ENCODE assay signal across 8 cellular contexts in genomic region chr15:50876989-50877360, GRCh38. TPM values are rescaled to one million over a fixed set of nuclear protein-coding genes. Genes with fewer than 3 reads are reported as not detected.
DNase-seq lines count a peak whose midpoint lies in the region; ATAC-seq, FAIRE-seq and TF ChIP-seq lines count a peak whose summit lies in the region.

No MANE protein-coding gene starts in this region.

- H3K27me3 ChIP-seq in neural cell (ENCODE audit: insufficient read depth, low read depth, low read length): no peaks in the 10 kb centered on the region

- H3K4me2 ChIP-seq in neural cell (ENCODE audit: low read length): no peak overlapping the region

- H3K36me3 Mint-ChIP-seq in activated T-helper 17 cell treated with anti-CD3 and anti-CD28 coated beads, Interleukin-2, amount 50 U/mL, for 72 hours (ENCODE audit: low read depth): no peaks in the 10 kb centered on the region

- H3K9ac ChIP-seq in neural cell (ENCODE audit: low read length): no peak overlapping the region

- H3K36me3 ChIP-seq in neural cell (ENCODE audit: insufficient read depth, low read length): no peaks in the 10 kb centered on the region

- DNase-seq in D721Med (ENCODE audit: insufficient read length, low spot score) (peak; percentile 27), KG1 (lab: John Stamatoyannopoulos, UW) (peak; percentile 90), RKO (ENCODE audit: low spot score) (peak; percentile 86), fibroblast of the aortic adventitia (ENCODE audit: low read depth) (peak; percentile 98)
- DNase-seq in stimulated activated naive CD8-positive, alpha-beta T cell treated with anti-CD3 and anti-CD28 coated beads, Interleukin-15, amount 100 ng/mL, for 72 hours: peak; percentile 68 to 72

- peak; percentile 91 for TF ChIP-seq RAD21 in neural cell (conservative IDR thresholded peaks at IDR 0.05)

- H3K4me1 Mint-ChIP-seq in activated T-helper 17 cell treated with anti-CD3 and anti-CD28 coated beads, Interleukin-2, amount 50 U/mL, for 72 hours: peaks cover 39% of the 10 kb centered on the region
- peaks cover 87% of the 10 kb centered on the region for H3K4me1 Mint-ChIP-seq in stimulated activated naive CD8-positive, alpha-beta T cell treated with anti-CD3 and anti-CD28 coated beads, Interleukin-15, amount 100 ng/mL, for 72 hours

- peaks cover 8% of the 10 kb centered on the region for H3K27me3 Mint-ChIP-seq in activated T-helper 17 cell treated with anti-CD3 and anti-CD28 coated beads, Interleukin-2, amount 50 U/mL, for 72 hours
- H3K27me3 Mint-ChIP-seq in stimulated activated naive CD8-positive, alpha-beta T cell treated with anti-CD3 and anti-CD28 coated beads, Interleukin-15, amount 100 ng/mL, for 72 hours: peaks cover 13% of the 10 kb centered on the region

- H2AFZ ChIP-seq in neural cell (ENCODE audit: low read depth, low read length): no peak overlapping the region

- H3K4me3 Mint-ChIP-seq in activated T-helper 17 cell treated with anti-CD3 and anti-CD28 coated beads, Interleukin-2, amount 50 U/mL, for 72 hours: peak overlapping the region; percentile 87
- peak overlapping the region; percentile 82 to 86 for H3K4me3 Mint-ChIP-seq in stimulated activated naive CD8-positive, alpha-beta T cell treated with anti-CD3 and anti-CD28 coated beads, Interleukin-15, amount 100 ng/mL, for 72 hours

- H3K9me3 ChIP-seq in neural cell (ENCODE audit: low read length): no peaks in the 10 kb centered on the region

- no peaks in the 10 kb centered on the region for H3F3A ChIP-seq in neural cell (ENCODE audit: insufficient read depth, low read length, poor library complexity, severe bottlenecking)

- H3K4me3 ChIP-seq in fibroblast of the aortic adventitia (ENCODE audit: low read depth, low read length) (peak overlapping the region; percentile 35), neural cell (ENCODE audit: low read length) (no peak overlapping the region)

- TF ChIP-seq EP300 in neural cell (conservative IDR thresholded peaks at IDR 0.05; ENCODE audit: poor library complexity, severe bottlenecking): no peak

- peak; percentile 95 for TF ChIP-seq CTCF in D721Med (IDR thresholded peaks at IDR 0.05; ENCODE audit: insufficient read depth, missing control alignments)
- peak; percentile 98 for TF ChIP-seq CTCF in fibroblast of the aortic adventitia (IDR thresholded peaks at IDR 0.05; ENCODE audit: insufficient read depth, low read length)
- peak; percentile 95 for TF ChIP-seq CTCF in neural cell (IDR thresholded peaks at IDR 0.05; ENCODE audit: poor library complexity, severe bottlenecking)

- peak overlapping the region; percentile 87 for H3K27ac Mint-ChIP-seq in activated T-helper 17 cell treated with anti-CD3 and anti-CD28 coated beads, Interleukin-2, amount 50 U/mL, for 72 hours
- H3K27ac Mint-ChIP-seq in stimulated activated naive CD8-positive, alpha-beta T cell treated with anti-CD3 and anti-CD28 coated beads, Interleukin-15, amount 100 ng/mL, for 72 hours: peak overlapping the region; percentile 94 to 96

- no peaks in the 10 kb centered on the region for H3K79me2 ChIP-seq in neural cell (replicated peaks; ENCODE audit: insufficient read depth, low read length)

- peak; percentile 6 for FAIRE-seq in D721Med (lab: Jason Lieb, UNC)

- no peaks in the 10 kb centered on the region for H3K9me2 ChIP-seq in neural cell (ENCODE audit: insufficient read depth, low read length)

- H4K20me1 ChIP-seq in neural cell (ENCODE audit: insufficient read depth): no peaks in the 10 kb centered on the region

- ATAC-seq in activated T-helper 17 cell treated with anti-CD3 and anti-CD28 coated beads, Interleukin-2, amount 50 U/mL, for 72 hours (replicated peaks): no peak
- no peak for ATAC-seq in stimulated activated naive CD8-positive, alpha-beta T cell treated with anti-CD3 and anti-CD28 coated beads, Interleukin-15, amount 100 ng/mL, for 72 hours
- no peak for ATAC-seq in GM21515 (IDR thresholded peaks at IDR 0.05; ENCODE audit: unreplicated experiment)

- no peaks in the 10 kb centered on the region for H3K9me3 Mint-ChIP-seq in activated T-helper 17 cell treated with anti-CD3 and anti-CD28 coated beads, Interleukin-2, amount 50 U/mL, for 72 hours
- H3K9me3 Mint-ChIP-seq in stimulated activated naive CD8-positive, alpha-beta T cell treated with anti-CD3 and anti-CD28 coated beads, Interleukin-15, amount 100 ng/mL, for 72 hours: no peaks in the 10 kb centered on the region

- H3K27ac ChIP-seq in neural cell (ENCODE audit: low read length): no peak overlapping the region

TF ChIP-seq in neural cell, 6 proteins besides CTCF, POLR2A, EP300 and RAD21:
- TF ChIP-seq EZH2 (IDR thresholded peaks at IDR 0.05; ENCODE audit: borderline replicate concordance, insufficient read depth, low read length, poor library complexity, severe bottlenecking): no peak
- peak; percentile 92 for TF ChIP-seq SMC3 (conservative IDR thresholded peaks at IDR 0.05; ENCODE audit: poor library complexity)

RNA-seq across cellular contexts. Expression of gene AP4E1, which starts 31.5 kb away (rescaled TPM):
- 10 to 100 TPM; 10.6 to 15.6 TPM for total RNA-seq in activated T-helper 17 cell treated with anti-CD3 and anti-CD28 coated beads, Interleukin-2, amount 50 U/mL, for 72 hours
- 12.2 and 17.1 TPM in 2 replicates for total RNA-seq in fibroblast of the aortic adventitia (ENCODE audit: low replicate concordance)
- polyA plus RNA-seq in neural cell: 8.6 and 10.8 TPM in 2 replicates
- 16.6 and 20.1 TPM in 2 replicates for polyA minus RNA-seq in neural cell

Comparison
In these comparisons a context has a peak if more than half of its experiments do, and no peak if none do; other contexts are left out.
1. DNase-seq: peak in every context shown above with its lines; median percentile 98 in fibroblast of the aortic adventitia; 90 in KG1; 86 in RKO; 70 in stimulated activated naive CD8-positive, alpha-beta T cell treated with anti-CD3 and anti-CD28 coated beads, Interleukin-15, amount 100 ng/mL, for 72 hours; 27 in D721Med.